In the genomic region with DNA sequence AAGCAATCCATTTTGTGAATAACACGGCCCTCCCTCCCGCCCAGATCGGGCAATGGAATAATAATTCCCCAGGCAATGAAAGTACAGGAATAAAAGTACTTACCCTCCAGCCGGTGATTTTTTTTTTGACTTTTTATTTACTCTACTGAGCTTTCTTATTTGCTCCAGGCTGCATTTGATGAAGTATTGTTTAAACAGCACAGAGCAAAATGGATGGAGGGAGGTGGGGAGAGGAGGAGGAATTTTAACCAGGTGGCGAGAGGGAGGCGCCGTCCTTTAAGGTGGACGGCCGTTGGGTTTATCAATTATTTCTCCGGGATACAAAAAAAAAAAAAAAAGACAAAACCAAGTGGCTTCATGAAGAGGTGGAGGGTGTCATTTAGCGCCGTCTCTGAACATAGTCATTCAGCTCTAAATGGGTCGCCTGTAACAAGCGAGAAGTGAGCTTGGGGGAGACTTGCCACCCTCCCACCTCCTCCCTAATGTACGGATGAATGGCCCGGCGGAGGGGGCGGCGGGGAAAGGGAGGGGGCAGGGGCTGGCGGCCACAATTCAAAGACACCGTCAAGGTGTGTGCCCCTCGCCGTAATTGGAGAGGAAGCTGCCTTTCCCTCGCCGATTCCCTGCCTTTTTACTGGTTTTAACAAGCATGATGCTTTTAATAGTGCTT, we compare ENCODE assay signal across 16 cellular contexts.
DNase-seq lines count a peak whose midpoint lies in the region; ATAC-seq and TF ChIP-seq lines count a peak whose summit lies in the region.
"Had no signal": no experiment of that assay in that cellular context is flagged by ENCODE, and none has a peak within 500 bp of the region (broad histone marks: within the 10 kb centered on the region; RNA-seq: fewer than 3 reads in every experiment).

No MANE protein-coding gene starts in this region.

- ATAC-seq in left lung (peak; percentile 87), HG02678 (IDR thresholded peaks at IDR 0.05; ENCODE audit: unreplicated experiment) (no peak)
- ATAC-seq in activated T-cell treated with anti-CD3 and anti-CD28 coated beads, Interleukin-2, amount 50 U/mL, for 4 hours = no peak
- ATAC-seq: left cardiac atrium had no signal

- H3K36me3 ChIP-seq in breast epithelium (no peaks in the 10 kb centered on the region), left lung (no peaks in the 10 kb centered on the region)

- TF ChIP-seq POLR2A in breast epithelium (IDR thresholded peaks at IDR 0.05) = no peak

- TF ChIP-seq CTCF in breast epithelium (IDR thresholded peaks at IDR 0.05) (no peak), MCF 10A (IDR thresholded peaks at IDR 0.05; ENCODE audit: unreplicated experiment) (no peak), left lung (IDR thresholded peaks at IDR 0.05) (no peak)

- peak overlapping the region in 2 of 3 donors; percentile 18 to 49 for H3K4me3 ChIP-seq in breast epithelium
- peak overlapping the region in 1 of 2 donors; percentile 17 for H3K4me3 ChIP-seq in left lung
- H3K4me3 ChIP-seq: PC-9 had no signal

- intact Hi-C loops in breast epithelium (cut with DNase I; ENCODE audit: low total_unique reads) = no loop called here
- intact Hi-C loops in MCF 10A (cut with micrococcal nuclease) = no loop called here
- intact Hi-C loops in left lung (cut with DNase I) = no loop called here

- H3K4me1 Mint-ChIP-seq in MCF 10A (ENCODE audit: insufficient read depth, unreplicated experiment) = peaks cover 9% of the 10 kb centered on the region
- no peaks in the 10 kb centered on the region for H3K4me1 Mint-ChIP-seq in activated T-cell treated with anti-CD3 and anti-CD28 coated beads, Interleukin-2, amount 50 U/mL, for 4 hours (ENCODE audit: low read depth)

- H3K27ac ChIP-seq in breast epithelium = no peak overlapping the region
- no peak overlapping the region for H3K27ac ChIP-seq in left lung
- H3K27ac ChIP-seq: PC-9 had no signal

- no peak overlapping the region for H3K4me3 Mint-ChIP-seq in MCF 10A (ENCODE audit: unreplicated experiment)
- no peak overlapping the region for H3K4me3 Mint-ChIP-seq in activated T-cell treated with anti-CD3 and anti-CD28 coated beads, Interleukin-2, amount 50 U/mL, for 4 hours
- H3K4me3 Mint-ChIP-seq: activated CD4-positive, alpha-beta memory T cell treated with anti-CD3 and anti-CD28 coated beads for 36 hours; CD8-positive, alpha-beta memory T cell had no signal

- BruUV-seq in MCF 10A (replicated peaks; lab: Mats Ljungman, UMichigan) = no TSS peak

- no peaks in the 10 kb centered on the region for H3K9me3 Mint-ChIP-seq in MCF 10A (ENCODE audit: unreplicated experiment)
- H3K9me3 Mint-ChIP-seq in activated T-cell treated with anti-CD3 and anti-CD28 coated beads, Interleukin-2, amount 50 U/mL, for 4 hours = peaks cover 4% of the 10 kb centered on the region
- H3K9me3 Mint-ChIP-seq: activated CD4-positive, alpha-beta memory T cell treated with anti-CD3 and anti-CD28 coated beads for 36 hours had no signal

- no peaks in the 10 kb centered on the region for H3K4me1 ChIP-seq in breast epithelium
- no peaks in the 10 kb centered on the region for H3K4me1 ChIP-seq in left lung

- POLR2A ChIA-PET in MCF 10A (lab: Yijun Ruan, JAX) = no interaction called here

- CTCF ChIA-PET in MCF 10A (lab: Yijun Ruan, JAX) = interaction anchor here (0.6 kb wide), 3 partner anchors 70 to 1274 kb away, joined by 3 read pairs; no protein-coding TSS in a partner anchor

- H3K27ac Mint-ChIP-seq in MCF 10A (ENCODE audit: low read depth, unreplicated experiment) = no peak overlapping the region
- H3K27ac Mint-ChIP-seq: activated CD4-positive, alpha-beta memory T cell treated with anti-CD3 and anti-CD28 coated beads for 36 hours had no signal

- DNase-seq in breast epithelium (ENCODE audit: low spot score in 2 of 2) = no peak
- DNase-seq in MCF 10A (ENCODE audit: unreplicated experiment) = no peak
- peak; percentile 24 for DNase-seq in SHP77 treated with DMSO at 0.1 percent for 48 hours (lab: John Stamatoyannopoulos, UW)
- no peak for DNase-seq in left lung
- no peak for DNase-seq in activated T-cell treated with anti-CD3 and anti-CD28 coated beads, Interleukin-2, amount 50 U/mL, for 4 hours
- DNase-seq in dedifferentiated amniotic fluid mesenchymal stem cell (ENCODE audit: extremely low spot score) = no peak
- no peak for DNase-seq in iPS-NIHi11 (ENCODE audit: low spot score)
- DNase-seq: activated CD4-positive, alpha-beta memory T cell treated with anti-CD3 and anti-CD28 coated beads for 36 hours; CD8-positive, alpha-beta memory T cell; erythroblast; left cardiac atrium; NCI-H226; PC-9; SK-N-SH; stimulated activated CD4-positive, alpha-beta T cell treated with anti-CD3 and anti-CD28 coated beads, Interleukin-15, amount 100 ng/mL, for 24 hours had no signal

- H3K27me3 ChIP-seq in breast epithelium (peaks cover 0 to 3% of the 10 kb centered on the region in 2 donors), left lung (peaks cover 6 to 30% of the 10 kb centered on the region in 2 donors)

- H3K9me3 ChIP-seq in breast epithelium (no peaks in the 10 kb centered on the region), left lung (peaks cover 0 to 4% of the 10 kb centered on the region in 2 donors)
- H3K9me3 ChIP-seq: SK-N-SH had no signal

- H3K27me3 Mint-ChIP-seq in MCF 10A (ENCODE audit: insufficient read depth, unreplicated experiment) = no peaks in the 10 kb centered on the region
- H3K27me3 Mint-ChIP-seq in activated T-cell treated with anti-CD3 and anti-CD28 coated beads, Interleukin-2, amount 50 U/mL, for 4 hours (ENCODE audit: low read depth) = peaks cover 20% of the 10 kb centered on the region

- no peaks in the 10 kb centered on the region for H3K36me3 Mint-ChIP-seq in MCF 10A (ENCODE audit: insufficient read depth, unreplicated experiment)
- H3K36me3 Mint-ChIP-seq in activated T-cell treated with anti-CD3 and anti-CD28 coated beads, Interleukin-2, amount 50 U/mL, for 4 hours (ENCODE audit: insufficient read depth) = peaks cover 2% of the 10 kb centered on the region
